29 cellular contexts compared by ENCODE assay signal in genomic region chr1:56240400-56240799, GRCh38.
"Had no signal": no experiment of that assay in that cellular context is flagged by ENCODE, and none has a peak within 500 bp of the region (broad histone marks: within the 10 kb centered on the region; RNA-seq: fewer than 3 reads in every experiment).

No MANE protein-coding gene starts in this region.

- H3K27ac ChIP-seq: stomach, suprapubic skin, testis, thoracic aorta, thyroid gland, tibial artery, tibial nerve, transverse colon, upper lobe of left lung, upper lobe of right lung, uterus, vagina had no signal

- DNase-seq: stimulated activated CD4-positive, alpha-beta T cell treated with anti-CD3 and anti-CD28 coated beads, Interleukin-2, amount 100 ng/mL, for 48 hours; stimulated activated CD4-positive, alpha-beta T cell treated with anti-CD3 and anti-CD28 coated beads, Interleukin-4, amount 100 ng/mL, for 1 hour; stimulated activated CD4-positive, alpha-beta T cell treated with anti-CD3 and anti-CD28 coated beads, Interleukin-4, amount 100 ng/mL, for 24 hours; stimulated activated CD4-positive, alpha-beta T cell treated with anti-CD3 and anti-CD28 coated beads, Interleukin-4, amount 100 ng/mL, for 4 hours; stimulated activated CD8-positive, alpha-beta memory T cell treated with anti-CD3 and anti-CD28 coated beads, Interleukin-4, amount 100 ng/mL, for 48 hours; stimulated activated naive B cell treated with anti-CD40 and anti-IgM and Interleukin-4, amounts not matched to agents 10 μg/mL and 1 μg/mL and 100 μg/mL, for 72 hours; stimulated activated naive CD4-positive, alpha-beta T cell; stimulated activated naive CD4-positive, alpha-beta T cell treated with Interleukin-2 at 50 U/mL for 16 hours; stimulated activated naive CD8-positive, alpha-beta T cell treated with anti-CD3 and anti-CD28 coated beads, Interleukin-15, amount 100 ng/mL, for 72 hours; stimulated activated naive CD8-positive, alpha-beta T cell treated with anti-CD3 and anti-CD28 coated beads, Interleukin-15, Interleukin-2, amounts not matched to agents 100 U/mL and 50 U/mL, for 24 hours; stomach; substantia nigra; testis; thyroid gland; tibial artery; transverse colon; trophoblast cell; upper lobe of left lung; upper lobe of right lung; uterus had no signal

- H3K9me3 ChIP-seq: testis, thoracic aorta, thyroid gland, vagina had no signal

- H3K4me1 ChIP-seq: stomach, suprapubic skin, testis, thyroid gland, tibial artery, tibial nerve, transverse colon, upper lobe of left lung, upper lobe of right lung, uterus, vagina had no signal

- H3K4me1 Mint-ChIP-seq: stimulated activated effector memory CD8-positive, alpha-beta T cell treated with anti-CD3 and anti-CD28 coated beads, Interleukin-12 subunit alpha, Interleukin-12 subunit beta, amount 100 ng/mL, for 72 hours; stimulated activated memory B cell treated with anti-CD40 and anti-IgM and Interleukin-4, amounts not matched to agents 10 μg/mL and 1 μg/mL and 100 μg/mL, for 72 hours; stimulated activated naive B cell treated with anti-CD40 and anti-IgM and Interleukin-4, amounts not matched to agents 10 μg/mL and 1 μg/mL and 100 μg/mL, for 72 hours; stimulated activated naive CD8-positive, alpha-beta T cell treated with anti-CD3 and anti-CD28 coated beads, Interleukin-15, amount 100 ng/mL, for 72 hours had no signal

- FAIRE-seq: urothelium cell line had no signal

- H3K4me3 ChIP-seq: stomach, suprapubic skin, testis, thoracic aorta, thyroid gland, tibial artery, tibial nerve, transverse colon, upper lobe of left lung, upper lobe of right lung, uterus, vagina had no signal

- H3K27ac Mint-ChIP-seq: stimulated activated effector memory CD8-positive, alpha-beta T cell treated with anti-CD3 and anti-CD28 coated beads, Interleukin-12 subunit alpha, Interleukin-12 subunit beta, amount 100 ng/mL, for 72 hours; stimulated activated memory B cell treated with anti-CD40 and anti-IgM and Interleukin-4, amounts not matched to agents 10 μg/mL and 1 μg/mL and 100 μg/mL, for 72 hours; stimulated activated naive B cell treated with anti-CD40 and anti-IgM and Interleukin-4, amounts not matched to agents 10 μg/mL and 1 μg/mL and 100 μg/mL, for 72 hours; stimulated activated naive CD8-positive, alpha-beta T cell treated with anti-CD3 and anti-CD28 coated beads, Interleukin-15, amount 100 ng/mL, for 72 hours; stimulated activated naive CD8-positive, alpha-beta T cell treated with anti-CD3 and anti-CD28 coated beads, Interleukin-15, Interleukin-2, amounts not matched to agents 100 ng/mL and 50 ng/mL, for 24 hours; type B pancreatic cell had no signal

- H3K27me3 ChIP-seq: stomach, suprapubic skin, testis, thyroid gland, tibial artery, tibial nerve, transverse colon, upper lobe of left lung, upper lobe of right lung, uterus, vagina had no signal

- ATAC-seq: stimulated activated effector memory CD8-positive, alpha-beta T cell treated with anti-CD3 and anti-CD28 coated beads, Interleukin-12 subunit alpha, Interleukin-12 subunit beta, amount 100 ng/mL, for 72 hours; stimulated activated memory B cell treated with anti-CD40 and anti-IgM and Interleukin-4, amounts not matched to agents 10 μg/mL and 1 μg/mL and 100 μg/mL, for 72 hours; stimulated activated naive B cell treated with anti-CD40 and anti-IgM and Interleukin-4, amounts not matched to agents 10 μg/mL and 1 μg/mL and 100 μg/mL, for 72 hours; stimulated activated naive CD8-positive, alpha-beta T cell treated with anti-CD3 and anti-CD28 coated beads, Interleukin-15, amount 100 ng/mL, for 72 hours; stimulated activated naive CD8-positive, alpha-beta T cell treated with anti-CD3 and anti-CD28 coated beads, Interleukin-15, Interleukin-2, amounts not matched to agents 100 U/mL and 50 U/mL, for 24 hours; upper lobe of right lung had no signal

- H3K36me3 Mint-ChIP-seq: stimulated activated effector memory CD8-positive, alpha-beta T cell treated with anti-CD3 and anti-CD28 coated beads, Interleukin-12 subunit alpha, Interleukin-12 subunit beta, amount 100 ng/mL, for 72 hours; stimulated activated memory B cell treated with anti-CD40 and anti-IgM and Interleukin-4, amounts not matched to agents 10 μg/mL and 1 μg/mL and 100 μg/mL, for 72 hours; type B pancreatic cell had no signal

- H3K36me3 ChIP-seq: stomach, suprapubic skin, thoracic aorta, thyroid gland, tibial artery, tibial nerve, transverse colon, upper lobe of left lung, upper lobe of right lung, uterus, vagina had no signal

- H3K4me3 Mint-ChIP-seq: stimulated activated effector memory CD8-positive, alpha-beta T cell treated with anti-CD3 and anti-CD28 coated beads, Interleukin-12 subunit alpha, Interleukin-12 subunit beta, amount 100 ng/mL, for 72 hours; stimulated activated memory B cell treated with anti-CD40 and anti-IgM and Interleukin-4, amounts not matched to agents 10 μg/mL and 1 μg/mL and 100 μg/mL, for 72 hours; stimulated activated naive B cell treated with anti-CD40 and anti-IgM and Interleukin-4, amounts not matched to agents 10 μg/mL and 1 μg/mL and 100 μg/mL, for 72 hours; stimulated activated naive CD8-positive, alpha-beta T cell treated with anti-CD3 and anti-CD28 coated beads, Interleukin-15, amount 100 ng/mL, for 72 hours; stimulated activated naive CD8-positive, alpha-beta T cell treated with anti-CD3 and anti-CD28 coated beads, Interleukin-15, Interleukin-2, amounts not matched to agents 100 ng/mL and 50 ng/mL, for 24 hours; type B pancreatic cell had no signal

- H3K27me3 Mint-ChIP-seq: stimulated activated naive CD8-positive, alpha-beta T cell treated with anti-CD3 and anti-CD28 coated beads, Interleukin-15, amount 100 ng/mL, for 72 hours; stimulated activated naive CD8-positive, alpha-beta T cell treated with anti-CD3 and anti-CD28 coated beads, Interleukin-15, Interleukin-2, amounts not matched to agents 100 ng/mL and 50 ng/mL, for 24 hours; type B pancreatic cell had no signal
